In genomic region chr16:55496509-55497145, GRCh38 we compare ENCODE assay signal across 1 cellular context.
TF ChIP-seq lines count a peak whose summit lies in the region.

No MANE protein-coding gene starts in this region.

TF ChIP-seq in A549, 52 proteins besides CTCF, POLR2A, EP300 and RAD21:
- no peak for TF ChIP-seq ELK1 (IDR thresholded peaks at IDR 0.05; ENCODE audit: low read depth, low read length)
- TF ChIP-seq RFX5 (IDR thresholded peaks at IDR 0.05) = no peak
- TF ChIP-seq NR3C1 (IDR thresholded peaks at IDR 0.05) = no peak
- TF ChIP-seq ZFP36 (IDR thresholded peaks at IDR 0.05; ENCODE audit: borderline replicate concordance, partially characterized antibody) = peak; percentile 62
- TF ChIP-seq TFCP2L1 (CRISPR knock-in tag; IDR thresholded peaks at IDR 0.05) = no peak
- no peak for TF ChIP-seq SREBF2 (IDR thresholded peaks at IDR 0.05)
- no peak for TF ChIP-seq KDM5A (IDR thresholded peaks at IDR 0.05)
